In genomic region chr11:103619480-103619879, GRCh38 we compare ENCODE assay signal across 1 cellular context.
TF ChIP-seq lines count a peak whose summit lies in the region.

No MANE protein-coding gene starts in this region.

TF ChIP-seq in SK-N-SH treated with all-trans-retinoic acid at 6 μM for 48 hours, 23 proteins besides CTCF, POLR2A, EP300 and RAD21 (continued from another document):
- TF ChIP-seq PATZ1 (CRISPR knock-in tag; IDR thresholded peaks at IDR 0.05; ENCODE audit: borderline replicate concordance) (no peak), ZC3H10 (CRISPR knock-in tag; IDR thresholded peaks at IDR 0.05) (no peak), CSDC2 (CRISPR knock-in tag; IDR thresholded peaks at IDR 0.05) (no peak), PPARA (CRISPR knock-in tag; IDR thresholded peaks at IDR 0.05; ENCODE audit: borderline replicate concordance) (no peak), GLIS3 (CRISPR knock-in tag; IDR thresholded peaks at IDR 0.05) (no peak), RARB (CRISPR knock-in tag; IDR thresholded peaks at IDR 0.05) (no peak), ZNF70 (CRISPR knock-in tag; IDR thresholded peaks at IDR 0.05) (no peak), ZFP3 (CRISPR knock-in tag; IDR thresholded peaks at IDR 0.05) (no peak), ZFP30 (CRISPR knock-in tag; IDR thresholded peaks at IDR 0.05) (no peak)
